ENCODE assay signal across 8 cellular contexts in the genomic region with DNA sequence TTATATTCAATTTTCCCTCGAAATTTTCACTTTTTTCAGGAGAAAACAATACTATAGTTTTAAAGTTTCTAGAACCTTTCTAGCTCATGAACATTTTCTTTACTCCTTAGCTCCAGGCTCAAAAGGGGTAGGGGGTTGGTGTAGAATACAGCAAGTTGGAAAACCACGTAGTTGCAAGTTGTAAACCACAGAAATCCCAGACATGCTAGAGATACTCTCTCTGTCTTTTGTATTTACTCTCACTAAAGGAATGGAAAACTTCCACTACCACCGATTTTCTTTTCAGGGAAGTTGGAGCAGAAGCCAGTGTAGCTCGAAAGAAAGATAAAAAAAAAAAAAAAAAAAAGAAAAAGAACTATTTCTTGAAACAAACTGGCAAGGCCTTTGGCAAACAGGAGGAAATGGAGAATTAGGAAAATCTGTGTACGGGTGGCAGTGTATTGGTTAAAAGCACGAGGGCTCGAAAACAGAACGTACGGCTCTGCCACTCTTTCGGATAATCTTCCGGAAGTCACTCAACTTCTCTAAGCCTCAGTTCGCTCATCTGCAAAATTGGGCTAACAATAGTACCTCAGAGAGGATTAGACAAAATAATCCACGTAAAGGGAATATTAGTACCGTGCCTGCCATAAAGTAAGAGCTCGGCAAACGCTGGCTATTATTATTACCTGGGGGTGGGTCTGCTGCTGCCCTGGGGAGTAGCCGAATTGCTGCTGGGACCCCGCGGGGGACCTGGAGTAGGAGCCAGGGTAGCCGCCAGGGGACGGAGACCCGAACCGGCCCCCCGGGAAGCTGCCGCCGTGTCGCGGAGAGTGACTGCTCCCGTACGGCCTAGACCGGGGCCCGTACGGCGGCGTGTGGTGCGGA. TPM values are rescaled to one million over a fixed set of nuclear protein-coding genes. Genes with fewer than 3 reads are reported as not detected.
DNase-seq lines count a peak whose midpoint lies in the region; ATAC-seq, FAIRE-seq and TF ChIP-seq lines count a peak whose summit lies in the region.

No MANE protein-coding gene starts in this region.

- WGBS in SK-N-SH (ENCODE audit: low lambda C conversion rate), result 1% methylated on average over 27 of the region's 36 CpGs

- peaks cover 13 to 34% of the 10 kb centered on the region in 2 experiments for H3K36me3 ChIP-seq in SK-N-SH (replicated peaks in 1 of 2; ENCODE audit: control insufficient read depth in 1 of 2, insufficient read depth in 2 of 2, low read length in 1 of 2)

- H3K9me3 ChIP-seq in SK-N-SH, result 0 out of 2 replicates have a peak, but pooled peaks cover 3% of the 10 kb centered on the region

- H3K27ac Mint-ChIP-seq in naive B cell, result peak overlapping the region; percentile 59 to 92 (median 86)

- H3K9me2 ChIP-seq in SK-N-SH, result no peaks in the 10 kb centered on the region

- peak overlapping the region; percentile 93 to 99 (median 98) for H3K4me3 Mint-ChIP-seq in naive B cell

- no peaks in the 10 kb centered on the region for H3K27me3 ChIP-seq in SK-N-SH (ENCODE audit: insufficient read depth)

- H3K4me3 ChIP-seq in SK-N-SH (ENCODE audit: low read depth in 2 of 2, low read length in 1 of 2), result peak overlapping the region; percentile 81 to 98

- H3F3A ChIP-seq in SK-N-SH (replicated peaks; ENCODE audit: insufficient read depth), result peaks cover 15% of the 10 kb centered on the region

- peak overlapping the region; percentile 96 for H3K9ac ChIP-seq in SK-N-SH

- peak overlapping the region; percentile 91 to 95 for H3K27ac ChIP-seq in SK-N-SH (ENCODE audit: low read depth in 2 of 2, low read length in 1 of 2)
- peak overlapping the region; percentile 80 for H3K27ac ChIP-seq in epithelial cell of prostate

- no peaks in the 10 kb centered on the region for H3K36me3 Mint-ChIP-seq in naive B cell

- CTCF ChIA-PET in SK-N-SH (lab: Yijun Ruan, JAX), result interaction anchor here (0.7 to 4.2 kb wide), 46 partner anchors 8 to 1613 kb away, joined by 3 to 38 read pairs (median 5); a partner anchor contains a TSS

- POLR2A ChIA-PET in SK-N-SH (lab: Yijun Ruan, JAX), result interaction anchor here (0.7 to 1.4 kb wide), 3 partner anchors 8 to 184 kb away, joined by 3 to 5 read pairs (median 5); a partner anchor contains a TSS

- H2AFZ ChIP-seq in SK-N-SH (ENCODE audit: low read depth), result peak overlapping the region; percentile 97

- peaks cover 8 to 9% of the 10 kb centered on the region in 2 experiments; a peak in 2 of 4 replicates for H3K4me1 ChIP-seq in SK-N-SH (ENCODE audit: control insufficient read depth in 1 of 2, insufficient read depth in 2 of 2, low read depth in 1 of 2, low read length in 1 of 2)

- peak; percentile 67 for FAIRE-seq in GM18507 (lab: Jason Lieb, UNC)

- no peak for TF ChIP-seq CTCF in SK-N-SH (IDR thresholded peaks at IDR 0.05)

- peaks cover 56% of the 10 kb centered on the region for H3K79me2 ChIP-seq in SK-N-SH (ENCODE audit: insufficient read depth)

- no peak for TF ChIP-seq RAD21 in SK-N-SH (IDR thresholded peaks at IDR 0.05; ENCODE audit: low read length)

- peak overlapping the region; percentile 95 for H3K4me2 ChIP-seq in SK-N-SH

- H3K4me1 Mint-ChIP-seq in naive B cell, result peaks cover 18 to 32% (median 29%) of the 10 kb centered on the region in 3 donors

- TF ChIP-seq EP300 in SK-N-SH (IDR thresholded peaks at IDR 0.05; ENCODE audit: borderline replicate concordance in 1 of 2, low read depth in 1 of 2, low read length in 1 of 2), result no peak

- peaks cover 0 to 5% (median 0%) of the 10 kb centered on the region in 7 donors for H3K9me3 Mint-ChIP-seq in naive B cell

- ATAC-seq in HG03097 (IDR thresholded peaks at IDR 0.05; ENCODE audit: low FRiP score, unreplicated experiment) (peak; percentile 1), naive B cell (ENCODE audit: low read depth in 2 of 2) (peak; percentile 55 to 58), HG03460 (IDR thresholded peaks at IDR 0.05; ENCODE audit: unreplicated experiment) (no peak)

- peaks cover 36% of the 10 kb centered on the region for H4K20me1 ChIP-seq in SK-N-SH (ENCODE audit: insufficient read depth)

- H3K27me3 Mint-ChIP-seq in naive B cell, result peaks cover 0 to 10% (median 0%) of the 10 kb centered on the region in 3 donors

- DNase-seq in AG08395 (ENCODE audit: low spot score) (peak; percentile 17), GM18507 (ENCODE audit: extremely low spot score, insufficient read length, low read depth) (no peak), SK-N-SH (no peak), epithelial cell of prostate (ENCODE audit: low read depth, low spot score) (no peak), naive B cell (no peak), GOT3 (lab: John Stamatoyannopoulos, UW) (no peak)

TF ChIP-seq in SK-N-SH, 30 proteins besides CTCF, POLR2A, EP300 and RAD21 (continues in another document):
- TF ChIP-seq EZH2phosphoT487 (IDR thresholded peaks at IDR 0.05; ENCODE audit: borderline replicate concordance, low read depth) (no peak), POLR2AphosphoS5 (IDR thresholded peaks at IDR 0.05; ENCODE audit: low read depth, low read length) (no peak), MEF2A (IDR thresholded peaks at IDR 0.05; ENCODE audit: borderline replicate concordance, low read depth) (no peak), RFX5 (IDR thresholded peaks at IDR 0.05; ENCODE audit: low read length) (no peak), FOSL2 (IDR thresholded peaks at IDR 0.05; ENCODE audit: borderline replicate concordance, low read depth) (no peak), MXI1 (IDR thresholded peaks at IDR 0.05; ENCODE audit: low read depth, low read length) (no peak), RCOR1 (IDR thresholded peaks at IDR 0.05; ENCODE audit: low read length) (no peak), SMC3 (IDR thresholded peaks at IDR 0.05; ENCODE audit: low read depth, low read length) (no peak), TEAD4 (IDR thresholded peaks at IDR 0.05; ENCODE audit: borderline replicate concordance, insufficient read depth) (no peak), TAF1 (IDR thresholded peaks at IDR 0.05; ENCODE audit: borderline replicate concordance, low read depth, low read length) (no peak), FOXM1 (IDR thresholded peaks at IDR 0.05; ENCODE audit: low read depth) (no peak), YY1 (IDR thresholded peaks at IDR 0.05; ENCODE audit: low read depth) (no peak)
- TF ChIP-seq, protein P1, sequence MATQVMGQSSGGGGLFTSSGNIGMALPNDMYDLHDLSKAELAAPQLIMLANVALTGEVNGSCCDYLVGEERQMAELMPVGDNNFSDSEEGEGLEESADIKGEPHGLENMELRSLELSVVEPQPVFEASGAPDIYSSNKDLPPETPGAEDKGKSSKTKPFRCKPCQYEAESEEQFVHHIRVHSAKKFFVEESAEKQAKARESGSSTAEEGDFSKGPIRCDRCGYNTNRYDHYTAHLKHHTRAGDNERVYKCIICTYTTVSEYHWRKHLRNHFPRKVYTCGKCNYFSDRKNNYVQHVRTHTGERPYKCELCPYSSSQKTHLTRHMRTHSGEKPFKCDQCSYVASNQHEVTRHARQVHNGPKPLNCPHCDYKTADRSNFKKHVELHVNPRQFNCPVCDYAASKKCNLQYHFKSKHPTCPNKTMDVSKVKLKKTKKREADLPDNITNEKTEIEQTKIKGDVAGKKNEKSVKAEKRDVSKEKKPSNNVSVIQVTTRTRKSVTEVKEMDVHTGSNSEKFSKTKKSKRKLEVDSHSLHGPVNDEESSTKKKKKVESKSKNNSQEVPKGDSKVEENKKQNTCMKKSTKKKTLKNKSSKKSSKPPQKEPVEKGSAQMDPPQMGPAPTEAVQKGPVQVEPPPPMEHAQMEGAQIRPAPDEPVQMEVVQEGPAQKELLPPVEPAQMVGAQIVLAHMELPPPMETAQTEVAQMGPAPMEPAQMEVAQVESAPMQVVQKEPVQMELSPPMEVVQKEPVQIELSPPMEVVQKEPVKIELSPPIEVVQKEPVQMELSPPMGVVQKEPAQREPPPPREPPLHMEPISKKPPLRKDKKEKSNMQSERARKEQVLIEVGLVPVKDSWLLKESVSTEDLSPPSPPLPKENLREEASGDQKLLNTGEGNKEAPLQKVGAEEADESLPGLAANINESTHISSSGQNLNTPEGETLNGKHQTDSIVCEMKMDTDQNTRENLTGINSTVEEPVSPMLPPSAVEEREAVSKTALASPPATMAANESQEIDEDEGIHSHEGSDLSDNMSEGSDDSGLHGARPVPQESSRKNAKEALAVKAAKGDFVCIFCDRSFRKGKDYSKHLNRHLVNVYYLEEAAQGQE (IDR thresholded peaks at IDR 0.05; ENCODE audit: low read depth, low read length), result no peak
- TF ChIP-seq, protein P2, sequence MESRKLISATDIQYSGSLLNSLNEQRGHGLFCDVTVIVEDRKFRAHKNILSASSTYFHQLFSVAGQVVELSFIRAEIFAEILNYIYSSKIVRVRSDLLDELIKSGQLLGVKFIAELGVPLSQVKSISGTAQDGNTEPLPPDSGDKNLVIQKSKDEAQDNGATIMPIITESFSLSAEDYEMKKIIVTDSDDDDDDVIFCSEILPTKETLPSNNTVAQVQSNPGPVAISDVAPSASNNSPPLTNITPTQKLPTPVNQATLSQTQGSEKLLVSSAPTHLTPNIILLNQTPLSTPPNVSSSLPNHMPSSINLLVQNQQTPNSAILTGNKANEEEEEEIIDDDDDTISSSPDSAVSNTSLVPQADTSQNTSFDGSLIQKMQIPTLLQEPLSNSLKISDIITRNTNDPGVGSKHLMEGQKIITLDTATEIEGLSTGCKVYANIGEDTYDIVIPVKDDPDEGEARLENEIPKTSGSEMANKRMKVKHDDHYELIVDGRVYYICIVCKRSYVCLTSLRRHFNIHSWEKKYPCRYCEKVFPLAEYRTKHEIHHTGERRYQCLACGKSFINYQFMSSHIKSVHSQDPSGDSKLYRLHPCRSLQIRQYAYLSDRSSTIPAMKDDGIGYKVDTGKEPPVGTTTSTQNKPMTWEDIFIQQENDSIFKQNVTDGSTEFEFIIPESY (IDR thresholded peaks at IDR 0.05; ENCODE audit: borderline replicate concordance, low read depth), result no peak

RNA-seq across cellular contexts. Expression of a gene that starts 0.6 kb away (rescaled TPM):
- 48.4 and 64.0 TPM in 2 replicates for polyA plus RNA-seq in SK-N-SH (2012; rRNA removed)
- polyA plus RNA-seq in SK-N-SH (2012; cell fraction: cytosol; rRNA removed), result 61.5 and 68.7 TPM in 2 replicates
- 33.1 and 33.3 TPM in 2 replicates for polyA plus RNA-seq in SK-N-SH (2012; cell fraction: nucleus; rRNA removed)
- polyA plus RNA-seq in naive B cell (ENCODE audit: low read depth in 6 of 6), result 100 to 1,000 TPM in 1 of 6 donors, 10 to 100 TPM in 5; 69.6 to 105 (median 89.2) TPM

RNA-seq across cellular contexts. Expression of a gene that starts 1.0 kb away (rescaled TPM):
- 41.4 and 53.7 TPM in 2 replicates for polyA plus RNA-seq in SK-N-SH (2012; rRNA removed)
- 46.1 and 60.5 TPM in 2 replicates for polyA plus RNA-seq in SK-N-SH (2012; cell fraction: cytosol; rRNA removed)
- 43.3 and 47.0 TPM in 2 replicates for polyA plus RNA-seq in SK-N-SH (2012; cell fraction: nucleus; rRNA removed)
- polyA plus RNA-seq in naive B cell (ENCODE audit: low read depth in 6 of 6), result 10 to 100 TPM in 1 of 6 donors, 1 to 10 TPM in 5; 4.1 to 11.4 (median 9.0) TPM
